ENCODE assay signal across 8 cellular contexts in the genomic region with DNA sequence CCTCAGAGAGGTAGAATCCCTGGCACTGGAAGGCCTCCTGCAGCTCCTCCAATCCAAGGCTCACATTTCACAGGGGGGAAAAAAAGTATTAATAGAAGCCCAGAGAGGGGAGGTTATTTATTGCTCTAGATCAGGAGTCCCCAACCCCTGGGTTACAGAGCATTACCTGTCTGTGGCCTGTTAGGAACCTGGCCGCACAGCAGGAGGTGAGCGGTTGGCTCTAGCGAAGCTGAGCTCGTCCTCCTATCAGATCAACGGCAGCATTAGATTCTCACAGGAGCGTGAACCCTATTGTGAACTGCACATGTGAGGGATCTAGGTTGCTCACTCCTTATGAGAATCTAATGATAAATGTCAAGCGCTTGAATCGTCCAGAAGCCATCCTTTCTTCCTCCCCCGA.
"Had no signal": no experiment of that assay in that cellular context is flagged by ENCODE, and none has a peak within 500 bp of the region (broad histone marks: within the 10 kb centered on the region; RNA-seq: fewer than 3 reads in every experiment).

No MANE protein-coding gene starts in this region.

- FAIRE-seq: H54, HTR-8/SVneo had no signal

- H3K4me2 ChIP-seq: KMS-11 had no signal

- DNase-seq: GOT3, H9, HCEC 1CT, IMR-90, KBM-7 had no signal

- H3K9ac ChIP-seq: KMS-11 had no signal

- H3K4me3 Mint-ChIP-seq: H9 had no signal

- H3K27ac ChIP-seq: KMS-11 had no signal
